ENCODE assay signal across 8 cellular contexts in the genomic region with DNA sequence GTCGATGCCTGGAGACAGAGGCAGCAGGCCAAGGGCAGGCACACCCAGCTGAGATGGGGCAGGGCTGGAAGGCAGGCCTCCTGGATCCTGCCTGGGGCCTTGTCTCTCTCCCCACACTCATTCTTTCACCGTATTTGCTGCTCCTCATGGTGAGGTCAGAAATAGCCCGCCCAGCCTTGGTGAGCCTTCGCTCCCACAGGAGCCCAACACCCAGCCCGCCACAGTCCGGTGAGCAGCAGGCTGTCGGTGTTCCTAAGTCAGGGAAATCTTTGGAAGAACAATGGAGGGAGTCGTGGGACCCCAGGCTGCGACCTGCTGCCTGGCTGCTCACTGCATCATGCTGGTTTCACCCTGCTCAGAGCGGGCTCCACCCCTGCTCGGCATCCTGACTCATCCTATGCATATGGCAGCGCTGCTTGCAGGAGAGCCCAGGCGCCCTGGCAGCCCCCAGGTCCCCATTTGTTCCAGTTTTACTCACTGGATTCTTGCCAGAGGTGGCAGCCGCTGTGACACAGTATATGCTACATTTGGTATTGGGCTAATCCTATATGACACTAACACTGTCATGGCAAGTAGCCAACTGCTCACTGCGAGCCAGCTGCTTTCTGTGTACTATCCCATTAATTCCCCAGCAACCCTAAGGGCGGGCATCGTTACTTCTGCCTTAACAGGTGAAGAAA. TPM values are rescaled to one million over a fixed set of nuclear protein-coding genes. Genes with fewer than 3 reads are reported as not detected.
DNase-seq lines count a peak whose midpoint lies in the region; ATAC-seq and TF ChIP-seq lines count a peak whose summit lies in the region.
"Had no signal": no experiment of that assay in that cellular context is flagged by ENCODE, and none has a peak within 500 bp of the region (broad histone marks: within the 10 kb centered on the region; RNA-seq: fewer than 3 reads in every experiment).

No MANE protein-coding gene starts in this region.

- WGBS in esophagus muscularis mucosa = 79% methylated on average over 15 of the region's 17 CpGs
- 59% methylated on average over 17 of the region's 17 CpGs for WGBS in smooth muscle cell (ENCODE audit: low lambda C conversion rate)

- H3K9me3 ChIP-seq in esophagus muscularis mucosa (no peaks in the 10 kb centered on the region), smooth muscle cell (replicated peaks; ENCODE audit: low read depth) (no peaks in the 10 kb centered on the region)

- peak overlapping the region; percentile 41 for H3K4me2 ChIP-seq in smooth muscle cell

- no peak for TF ChIP-seq EP300 in esophagus muscularis mucosa (IDR thresholded peaks at IDR 0.05)

- peaks cover 16% of the 10 kb centered on the region for H3F3A ChIP-seq in smooth muscle cell (ENCODE audit: low read depth)

- H3K27me3 ChIP-seq in esophagus muscularis mucosa (no peaks in the 10 kb centered on the region), smooth muscle cell (ENCODE audit: low read depth) (no peaks in the 10 kb centered on the region)

- H4K20me1 ChIP-seq in smooth muscle cell (ENCODE audit: low read depth) = peaks cover 56% of the 10 kb centered on the region

- TF ChIP-seq POLR2A in esophagus muscularis mucosa (IDR thresholded peaks at IDR 0.05; ENCODE audit: low read depth) = no peak

- H3K36me3 ChIP-seq in esophagus muscularis mucosa (peaks cover 12 to 69% (median 41%) of the 10 kb centered on the region in 4 donors), smooth muscle cell (ENCODE audit: low read depth) (no peaks in the 10 kb centered on the region)

- H3K79me2 ChIP-seq in smooth muscle cell (ENCODE audit: low read depth) = peaks cover 7% of the 10 kb centered on the region

- TF ChIP-seq CTCF in esophagus muscularis mucosa (IDR thresholded peaks at IDR 0.05) (no peak), smooth muscle cell (IDR thresholded peaks at IDR 0.05; ENCODE audit: borderline replicate concordance, insufficient read depth, poor library complexity, severe bottlenecking) (no peak)

- no peak overlapping the region for H2AFZ ChIP-seq in smooth muscle cell (ENCODE audit: low read depth)

- H3K9ac ChIP-seq in smooth muscle cell (ENCODE audit: low read depth) = peak overlapping the region; percentile 55

- peak; percentile 93 for DNase-seq in HK-2 (ENCODE audit: unreplicated experiment)
- peak; percentile 80 for DNase-seq in NCI-H510A (lab: John Stamatoyannopoulos, UW)
- DNase-seq in esophagus muscularis mucosa (ENCODE audit: extremely low spot score) = no peak
- no peak for DNase-seq in smooth muscle cell (lab: John Stamatoyannopoulos, UW; ENCODE audit: unreplicated experiment)
- DNase-seq in activated gamma-delta T cell treated with Interleukin-2 at 50 U/mL for 16 hours = no peak
- DNase-seq: NCI-H1930 had no signal

- no peak for ATAC-seq in HG03139 (IDR thresholded peaks at IDR 0.05; ENCODE audit: unreplicated experiment)
- no peak for ATAC-seq in HG03565 (IDR thresholded peaks at IDR 0.05; ENCODE audit: unreplicated experiment)

- peaks cover 6 to 44% (median 38%) of the 10 kb centered on the region in 4 donors for H3K4me1 ChIP-seq in esophagus muscularis mucosa
- peaks cover 28% of the 10 kb centered on the region for H3K4me1 ChIP-seq in smooth muscle cell (ENCODE audit: low read depth)

- H3K27ac ChIP-seq in esophagus muscularis mucosa (replicated peaks in 1 of 4) (peak overlapping the region; percentile 44 to 64 (median 51)), smooth muscle cell (ENCODE audit: low read depth) (peak overlapping the region; percentile 91)

- intact Hi-C loops in esophagus muscularis mucosa (cut with DNase I) = no loop called here

- H3K4me3 ChIP-seq in esophagus muscularis mucosa (no peak overlapping the region), smooth muscle cell (no peak overlapping the region)

RNA-seq across cellular contexts. Expression of gene NCS1, which starts 53.2 kb away (rescaled TPM):
- total RNA-seq in esophagus muscularis mucosa (100 to 1,000 TPM; 100 to 206 (median 122) TPM), smooth muscle cell (28.0 and 39.8 TPM in 2 replicates)
- polyA plus RNA-seq in smooth muscle cell = 49.7 and 59.3 TPM in 2 replicates

Comparison
In these comparisons a context has a peak if more than half of its experiments do, and no peak if none do; other contexts are left out.
1. DNase-seq: peak in HK-2 (single experiment) and NCI-H510A (single experiment); none in esophagus muscularis mucosa (single experiment), smooth muscle cell (single experiment) and activated gamma-delta T cell treated with Interleukin-2 at 50 U/mL for 16 hours (single experiment).